ENCODE assay signal across 1 cellular context in the genomic region with DNA sequence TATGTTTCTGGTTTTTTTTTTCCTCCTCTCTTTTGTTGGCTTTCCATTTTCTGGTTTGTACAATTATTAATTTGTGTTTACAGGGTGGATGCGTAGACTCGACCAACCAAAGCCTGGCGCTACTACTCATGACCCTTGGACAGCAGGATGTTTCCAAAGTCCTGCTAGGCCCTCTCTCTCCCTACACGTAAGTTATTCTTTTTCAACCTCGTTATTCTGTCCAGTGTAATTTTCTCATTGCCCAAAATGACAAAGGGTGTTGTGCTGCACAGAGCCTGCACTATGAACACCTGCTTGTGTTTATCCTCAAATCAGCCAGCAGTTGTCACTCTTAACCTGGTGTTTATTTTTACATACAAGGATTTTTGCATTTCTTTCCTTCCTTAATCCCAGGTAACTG.
TF ChIP-seq lines count a peak whose summit lies in the region.

No MANE protein-coding gene starts in this region.

TF ChIP-seq in K562, 482 proteins besides CTCF, POLR2A, EP300 and RAD21 (continued from another document):
- TF ChIP-seq ZNF699 (CRISPR knock-in tag; IDR thresholded peaks at IDR 0.05; ENCODE audit: insufficient replicate concordance): no peak
- TF ChIP-seq L3MBTL2 (IDR thresholded peaks at IDR 0.05): no peak
- no peak for TF ChIP-seq ZNF143 (CRISPR knock-in tag; IDR thresholded peaks at IDR 0.05)
- TF ChIP-seq SP1 (CRISPR knock-in tag; IDR thresholded peaks at IDR 0.05): no peak
- no peak for TF ChIP-seq TEAD2 (tag; IDR thresholded peaks at IDR 0.05)
- no peak for TF ChIP-seq NCOA1 (IDR thresholded peaks at IDR 0.05; ENCODE audit: low read depth)
- TF ChIP-seq TAF9B (IDR thresholded peaks at IDR 0.05; ENCODE audit: partially characterized antibody): no peak
- no peak for TF ChIP-seq TFAM (CRISPR knock-in tag; conservative IDR thresholded peaks at IDR 0.05)
- TF ChIP-seq ZNF41 (CRISPR knock-in tag; conservative IDR thresholded peaks at IDR 0.05): no peak
- no peak for TF ChIP-seq TSC22D4 (tag; IDR thresholded peaks at IDR 0.05)
- TF ChIP-seq, protein P1, sequence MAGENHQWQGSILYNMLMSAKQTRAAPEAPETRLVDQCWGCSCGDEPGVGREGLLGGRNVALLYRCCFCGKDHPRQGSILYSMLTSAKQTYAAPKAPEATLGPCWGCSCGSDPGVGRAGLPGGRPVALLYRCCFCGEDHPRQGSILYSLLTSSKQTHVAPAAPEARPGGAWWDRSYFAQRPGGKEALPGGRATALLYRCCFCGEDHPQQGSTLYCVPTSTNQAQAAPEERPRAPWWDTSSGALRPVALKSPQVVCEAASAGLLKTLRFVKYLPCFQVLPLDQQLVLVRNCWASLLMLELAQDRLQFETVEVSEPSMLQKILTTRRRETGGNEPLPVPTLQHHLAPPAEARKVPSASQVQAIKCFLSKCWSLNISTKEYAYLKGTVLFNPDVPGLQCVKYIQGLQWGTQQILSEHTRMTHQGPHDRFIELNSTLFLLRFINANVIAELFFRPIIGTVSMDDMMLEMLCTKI (IDR thresholded peaks at IDR 0.05; ENCODE audit: partially characterized antibody): no peak
- no peak for TF ChIP-seq BCL6 (CRISPR knock-in tag; IDR thresholded peaks at IDR 0.05)
- TF ChIP-seq, protein P2, sequence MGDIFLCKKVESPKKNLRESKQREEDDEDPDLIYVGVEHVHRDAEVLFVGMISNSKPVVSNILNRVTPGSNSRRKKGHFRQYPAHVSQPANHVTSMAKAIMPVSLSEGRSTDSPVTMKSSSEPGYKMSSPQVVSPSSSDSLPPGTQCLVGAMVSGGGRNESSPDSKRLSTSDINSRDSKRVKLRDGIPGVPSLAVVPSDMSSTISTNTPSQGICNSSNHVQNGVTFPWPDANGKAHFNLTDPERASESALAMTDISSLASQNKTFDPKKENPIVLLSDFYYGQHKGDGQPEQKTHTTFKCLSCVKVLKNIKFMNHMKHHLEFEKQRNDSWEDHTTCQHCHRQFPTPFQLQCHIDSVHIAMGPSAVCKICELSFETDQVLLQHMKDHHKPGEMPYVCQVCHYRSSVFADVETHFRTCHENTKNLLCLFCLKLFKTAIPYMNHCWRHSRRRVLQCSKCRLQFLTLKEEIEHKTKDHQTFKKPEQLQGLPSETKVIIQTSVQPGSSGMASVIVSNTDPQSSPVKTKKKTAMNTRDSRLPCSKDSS (IDR thresholded peaks at IDR 0.05; ENCODE audit: low read depth, partially characterized antibody): no peak
